ENCODE assay signal across 27 cellular contexts in the genomic region with DNA sequence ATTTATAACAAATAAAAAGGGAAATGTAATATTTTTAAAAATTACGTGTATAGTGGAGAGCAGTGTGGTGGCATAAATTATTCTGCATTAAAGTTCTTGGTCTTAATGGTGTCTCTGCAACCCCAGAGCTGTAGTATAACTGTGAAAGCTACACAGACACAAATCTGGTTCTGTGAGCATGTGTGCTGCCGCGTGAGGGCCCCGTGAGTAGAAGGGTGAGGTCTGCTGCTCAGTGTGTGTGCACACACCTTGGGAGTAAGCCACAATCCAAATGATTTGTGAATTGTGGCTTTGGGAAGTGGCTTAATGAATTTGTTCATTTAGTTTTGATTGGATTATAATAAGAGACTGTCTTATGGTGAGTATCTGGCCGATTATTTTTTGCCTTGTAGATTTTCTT. TPM values are rescaled to one million over a fixed set of nuclear protein-coding genes. Genes with fewer than 3 reads are reported as not detected.
DNase-seq lines count a peak whose midpoint lies in the region; TF ChIP-seq lines count a peak whose summit lies in the region.
"Had no signal": no experiment of that assay in that cellular context is flagged by ENCODE, and none has a peak within 500 bp of the region (broad histone marks: within the 10 kb centered on the region; RNA-seq: fewer than 3 reads in every experiment).

No MANE protein-coding gene starts in this region.

- no peaks in the 10 kb centered on the region for H3K36me3 ChIP-seq in testis (ENCODE audit: low read depth, missing control alignments)
- no peaks in the 10 kb centered on the region for H3K36me3 ChIP-seq in CD8-positive, alpha-beta memory T cell (ENCODE audit: insufficient read depth, low read length)
- H3K36me3 ChIP-seq: ascending aorta, left ventricle myocardium inferior, prostate gland had no signal

- no peak for TF ChIP-seq POLR2A in testis (IDR thresholded peaks at IDR 0.05)

- H3K4me1 ChIP-seq in testis = peaks cover 22% of the 10 kb centered on the region
- H3K4me1 ChIP-seq in CD8-positive, alpha-beta memory T cell (ENCODE audit: insufficient read depth, low read length) = no peaks in the 10 kb centered on the region
- H3K4me1 ChIP-seq: Caco-2, prostate gland had no signal

- intact Hi-C loops in testis (cut with DNase I; ENCODE audit: low total_unique reads) = no loop called here
- intact Hi-C loops in activated CD4-positive, alpha-beta memory T cell treated with anti-CD3 and anti-CD28 coated beads for 36 hours (cut with micrococcal nuclease) = loop anchor here (10.0 kb wide), 1 partner anchor 60 kb away; no protein-coding TSS in a partner anchor

- peaks cover 13% of the 10 kb centered on the region for H3K27me3 Mint-ChIP-seq in activated CD4-positive, alpha-beta memory T cell treated with anti-CD3 and anti-CD28 coated beads for 36 hours
- H3K27me3 Mint-ChIP-seq in CD8-positive, alpha-beta memory T cell = peaks cover 0 to 41% of the 10 kb centered on the region in 2 donors
- H3K27me3 Mint-ChIP-seq: type B pancreatic cell had no signal

- no peaks in the 10 kb centered on the region for H3K27me3 ChIP-seq in testis
- peaks cover 5% of the 10 kb centered on the region for H3K27me3 ChIP-seq in CD8-positive, alpha-beta memory T cell (ENCODE audit: insufficient read depth, low read length, poor library complexity, severe bottlenecking)
- H3K27me3 ChIP-seq: ascending aorta had no signal

- POLR2A ChIA-PET in activated CD4-positive, alpha-beta memory T cell treated with anti-CD3 and anti-CD28 coated beads for 36 hours (lab: Charles Lee) = no interaction called here
- POLR2A ChIA-PET in CD8-positive, alpha-beta memory T cell (lab: Charles Lee) = no interaction called here

- WGBS in testis, 2 donors = 78 to 84% methylated on average over 5 of the region's 5 CpGs

- no peak overlapping the region for H3K27ac ChIP-seq in testis
- H3K27ac ChIP-seq in CD8-positive, alpha-beta memory T cell (ENCODE audit: low read depth, low read length) = no peak overlapping the region
- H3K27ac ChIP-seq: 22Rv1, ascending aorta, left ventricle myocardium inferior, prostate gland had no signal

- CTCF ChIA-PET in activated CD4-positive, alpha-beta memory T cell treated with anti-CD3 and anti-CD28 coated beads for 36 hours (lab: Charles Lee) = no interaction called here
- CTCF ChIA-PET in CD8-positive, alpha-beta memory T cell (lab: Charles Lee) = no interaction called here

- no peaks in the 10 kb centered on the region for H3K36me3 Mint-ChIP-seq in activated CD4-positive, alpha-beta memory T cell treated with anti-CD3 and anti-CD28 coated beads for 36 hours
- H3K36me3 Mint-ChIP-seq in CD8-positive, alpha-beta memory T cell = no peaks in the 10 kb centered on the region
- H3K36me3 Mint-ChIP-seq: activated naive CD4-positive, alpha-beta T cell treated with anti-CD3 and anti-CD28 coated beads, Interleukin-2, amount 10 ng/mL, durations not matched to agents 7 days and 5 days; type B pancreatic cell had no signal

- H3K4me3 ChIP-seq in epithelial cell of proximal tubule (ENCODE audit: low read depth, low read length) = no peak overlapping the region
- no peak overlapping the region for H3K4me3 ChIP-seq in testis
- H3K4me3 ChIP-seq in CD8-positive, alpha-beta memory T cell (ENCODE audit: low read length) = no peak overlapping the region
- H3K4me3 ChIP-seq: ascending aorta, left ventricle myocardium inferior, prostate gland had no signal

- H3K4me3 Mint-ChIP-seq in activated CD4-positive, alpha-beta memory T cell treated with anti-CD3 and anti-CD28 coated beads for 36 hours = no peak overlapping the region
- no peak overlapping the region for H3K4me3 Mint-ChIP-seq in CD8-positive, alpha-beta memory T cell
- H3K4me3 Mint-ChIP-seq: activated naive CD4-positive, alpha-beta T cell treated with anti-CD3 and anti-CD28 coated beads, Interleukin-2, amount 10 ng/mL, durations not matched to agents 7 days and 5 days; activated T-cell treated with anti-CD3 and anti-CD28 coated beads, Interleukin-2, amount 50 U/mL, for 4 hours; neural crest cell; type B pancreatic cell had no signal

- peak; percentile 52 for DNase-seq in NCI-H2107 treated with DMSO at 0.1 percent for 48 hours (lab: John Stamatoyannopoulos, UW; ENCODE audit: unreplicated experiment)
- DNase-seq in NCI-H2107 (lab: John Stamatoyannopoulos, UW) = no peak
- peak; percentile 99 for DNase-seq in NCI-H82 (lab: John Stamatoyannopoulos, UW)
- no peak for DNase-seq in epithelial cell of proximal tubule (ENCODE audit: low read depth)
- peak; percentile 46 for DNase-seq in testis
- DNase-seq in activated CD4-positive, CD25-positive, alpha-beta regulatory T cell treated with anti-CD3 and anti-CD28 coated beads, Interleukin-2, amount 50 U/mL, for 72 hours = no peak
- DNase-seq in activated CD4-positive, alpha-beta memory T cell treated with anti-CD3 and anti-CD28 coated beads for 36 hours = no peak
- DNase-seq in CD8-positive, alpha-beta memory T cell = no peak
- DNase-seq: activated CD8-positive, alpha-beta memory T cell treated with anti-CD3 and anti-CD28 coated beads for 24 hours; activated naive CD4-positive, alpha-beta T cell treated with anti-CD3 and anti-CD28 coated beads, Interleukin-2, amount 10 ng/mL, durations not matched to agents 7 days and 5 days; activated T-cell treated with anti-CD3 and anti-CD28 coated beads, Interleukin-2, amount 50 U/mL, for 4 hours; AML-193; Caco-2; EL; HCEC 1CT; head of caudate nucleus; left ventricle myocardium inferior; NCI-H2029 treated with DMSO at 0.1 percent for 48 hours; small intestine; stimulated activated CD4-positive, alpha-beta T cell treated with anti-CD3 and anti-CD28 coated beads, Interleukin-2, amount 100 ng/mL, for 48 hours; stimulated activated naive CD8-positive, alpha-beta T cell treated with anti-CD3 and anti-CD28 coated beads, Interleukin-15, Interleukin-2, amounts not matched to agents 100 U/mL and 50 U/mL, for 24 hours; T-helper 9 cell had no signal

- H3K9me3 Mint-ChIP-seq in activated CD4-positive, alpha-beta memory T cell treated with anti-CD3 and anti-CD28 coated beads for 36 hours = no peaks in the 10 kb centered on the region
- H3K9me3 Mint-ChIP-seq in CD8-positive, alpha-beta memory T cell = peaks cover 0 to 2% (median 0%) of the 10 kb centered on the region in 5 donors
- H3K9me3 Mint-ChIP-seq: activated naive CD4-positive, alpha-beta T cell treated with anti-CD3 and anti-CD28 coated beads, Interleukin-2, amount 10 ng/mL, durations not matched to agents 7 days and 5 days; activated T-cell treated with anti-CD3 and anti-CD28 coated beads, Interleukin-2, amount 50 U/mL, for 4 hours; neural crest cell; type B pancreatic cell had no signal

- no peaks in the 10 kb centered on the region for H3K9me3 ChIP-seq in testis
- no peaks in the 10 kb centered on the region for H3K9me3 ChIP-seq in CD8-positive, alpha-beta memory T cell (ENCODE audit: low read length)
- H3K9me3 ChIP-seq: ascending aorta, Caco-2, left ventricle myocardium inferior, prostate gland had no signal

- TF ChIP-seq CTCF in epithelial cell of proximal tubule (conservative IDR thresholded peaks at IDR 0.05; ENCODE audit: low read depth, low read length) = peak; percentile 4
- no peak for TF ChIP-seq CTCF in testis (IDR thresholded peaks at IDR 0.05)

- peaks cover 47% of the 10 kb centered on the region for H3K4me1 Mint-ChIP-seq in activated CD4-positive, alpha-beta memory T cell treated with anti-CD3 and anti-CD28 coated beads for 36 hours (ENCODE audit: low read depth)
- H3K4me1 Mint-ChIP-seq in CD8-positive, alpha-beta memory T cell = peaks cover 11 to 29% (median 25%) of the 10 kb centered on the region in 3 donors

- H3K27ac Mint-ChIP-seq in activated CD4-positive, alpha-beta memory T cell treated with anti-CD3 and anti-CD28 coated beads for 36 hours = no peak overlapping the region
- H3K27ac Mint-ChIP-seq in CD8-positive, alpha-beta memory T cell = no peak overlapping the region
- H3K27ac Mint-ChIP-seq: activated naive CD4-positive, alpha-beta T cell treated with anti-CD3 and anti-CD28 coated beads, Interleukin-2, amount 10 ng/mL, durations not matched to agents 7 days and 5 days; type B pancreatic cell had no signal

RNA-seq across cellular contexts. Expression of gene PELI2, which starts 16.8 kb away (rescaled TPM):
- total RNA-seq in epithelial cell of proximal tubule (4.2 and 6.6 TPM in 2 replicates), testis (10 to 100 TPM; 27.6 to 32.5 TPM)
- polyA plus RNA-seq in testis (ENCODE audit: insufficient read depth, low read depth, low replicate concordance) = 14.5 TPM
- 1 to 10 TPM; 6.4 to 6.6 TPM for total RNA-seq in activated CD4-positive, alpha-beta memory T cell treated with anti-CD3 and anti-CD28 coated beads for 36 hours
- total RNA-seq in CD8-positive, alpha-beta memory T cell = 1 to 10 TPM; 2.7 to 3.3 TPM
- 1.0 TPM for polyA plus RNA-seq in CD8-positive, alpha-beta memory T cell

Comparison
In these comparisons a context has a peak if more than half of its experiments do, and no peak if none do; other contexts are left out.
1. DNase-seq: peak in NCI-H2107 treated with DMSO at 0.1 percent for 48 hours (single experiment), NCI-H82 (single experiment) and testis (single experiment); none in NCI-H2107 (single experiment), epithelial cell of proximal tubule (single experiment), activated CD4-positive, CD25-positive, alpha-beta regulatory T cell treated with anti-CD3 and anti-CD28 coated beads, Interleukin-2, amount 50 U/mL, for 72 hours (single experiment), activated CD4-positive, alpha-beta memory T cell treated with anti-CD3 and anti-CD28 coated beads for 36 hours (single experiment) and CD8-positive, alpha-beta memory T cell (0 of 5).